In genomic region chr5:6492934-6493333, GRCh38 we compare ENCODE assay signal across 17 cellular contexts. TPM values are rescaled to one million over a fixed set of nuclear protein-coding genes. Genes with fewer than 3 reads are reported as not detected.
DNase-seq lines count a peak whose midpoint lies in the region; ATAC-seq and TF ChIP-seq lines count a peak whose summit lies in the region.
"Had no signal": no experiment of that assay in that cellular context is flagged by ENCODE, and none has a peak within 500 bp of the region (broad histone marks: within the 10 kb centered on the region; RNA-seq: fewer than 3 reads in every experiment).

No MANE protein-coding gene starts in this region.

- H3K36me3 ChIP-seq in sigmoid colon, result peaks cover 0 to 12% (median 0%) of the 10 kb centered on the region in 4 donors

- H3K27ac ChIP-seq in sigmoid colon, result no peak overlapping the region

- no peak for TF ChIP-seq EP300 in sigmoid colon (IDR thresholded peaks at IDR 0.05)

- no peak overlapping the region for H3K4me3 ChIP-seq in sigmoid colon
- H3K4me3 ChIP-seq: smooth muscle cell had no signal

- H3K9me3 ChIP-seq in sigmoid colon, result no peaks in the 10 kb centered on the region

- no peak for TF ChIP-seq CTCF in sigmoid colon (IDR thresholded peaks at IDR 0.05)

- no peaks in the 10 kb centered on the region for H3K4me1 ChIP-seq in sigmoid colon

- no peak for TF ChIP-seq POLR2A in sigmoid colon (IDR thresholded peaks at IDR 0.05)

- intact Hi-C loops in sigmoid colon (cut with DNase I), result no loop called here
- intact Hi-C loops in Right ventricle myocardium superior (cut with DNase I), result no loop called here

- peak; percentile 18 for DNase-seq in sigmoid colon
- no peak for DNase-seq in NCI-H1436 treated with DMSO at 0.1 percent for 48 hours (lab: John Stamatoyannopoulos, UW)
- DNase-seq in Right ventricle myocardium superior, result no peak
- no peak for DNase-seq in NK-92 treated with Interleukin-12 subunit alpha and Interleukin-12 subunit beta, amount 100 ng/mL, for 24 hours (lab: John Stamatoyannopoulos, UW)
- no peak for DNase-seq in HuH-7 (ENCODE audit: low spot score)
- DNase-seq: activated gamma-delta T cell; CD4-positive, CD25-positive, alpha-beta regulatory T cell; foreskin fibroblast; midbrain; NCI-H146; NCI-H510A treated with DMSO at 0.1 percent for 48 hours; nucleus accumbens; T-helper 9 cell had no signal

- WGBS in sigmoid colon, 2 donors, result 83 to 87% methylated on average over 4 of the region's 4 CpGs

- ATAC-seq in GM18907 (IDR thresholded peaks at IDR 0.05; ENCODE audit: unreplicated experiment) (peak; percentile 37), HG02623 (IDR thresholded peaks at IDR 0.05; ENCODE audit: unreplicated experiment) (peak; percentile 28), HG03565 (IDR thresholded peaks at IDR 0.05; ENCODE audit: unreplicated experiment) (peak; percentile 27), Right ventricle myocardium superior (ENCODE audit: poor library complexity) (no peak)

- no peaks in the 10 kb centered on the region for H3K27me3 ChIP-seq in sigmoid colon

RNA-seq across cellular contexts. Expression of gene UBE2QL1, which starts 44.3 kb away (rescaled TPM):
- total RNA-seq in sigmoid colon (1 to 10 TPM; 3.6 to 5.5 (median 5.0) TPM), Right ventricle myocardium superior (22.8 TPM)
- polyA plus RNA-seq in sigmoid colon, result under 1 TPM; under 0.01 to 0.23 (median 0.22) TPM
- total RNA-seq: CD4-positive, CD25-positive, alpha-beta regulatory T cell had no signal
- polyA plus RNA-seq: CD4-positive, CD25-positive, alpha-beta regulatory T cell had no signal
